8 cellular contexts compared by ENCODE assay signal in the genomic region with DNA sequence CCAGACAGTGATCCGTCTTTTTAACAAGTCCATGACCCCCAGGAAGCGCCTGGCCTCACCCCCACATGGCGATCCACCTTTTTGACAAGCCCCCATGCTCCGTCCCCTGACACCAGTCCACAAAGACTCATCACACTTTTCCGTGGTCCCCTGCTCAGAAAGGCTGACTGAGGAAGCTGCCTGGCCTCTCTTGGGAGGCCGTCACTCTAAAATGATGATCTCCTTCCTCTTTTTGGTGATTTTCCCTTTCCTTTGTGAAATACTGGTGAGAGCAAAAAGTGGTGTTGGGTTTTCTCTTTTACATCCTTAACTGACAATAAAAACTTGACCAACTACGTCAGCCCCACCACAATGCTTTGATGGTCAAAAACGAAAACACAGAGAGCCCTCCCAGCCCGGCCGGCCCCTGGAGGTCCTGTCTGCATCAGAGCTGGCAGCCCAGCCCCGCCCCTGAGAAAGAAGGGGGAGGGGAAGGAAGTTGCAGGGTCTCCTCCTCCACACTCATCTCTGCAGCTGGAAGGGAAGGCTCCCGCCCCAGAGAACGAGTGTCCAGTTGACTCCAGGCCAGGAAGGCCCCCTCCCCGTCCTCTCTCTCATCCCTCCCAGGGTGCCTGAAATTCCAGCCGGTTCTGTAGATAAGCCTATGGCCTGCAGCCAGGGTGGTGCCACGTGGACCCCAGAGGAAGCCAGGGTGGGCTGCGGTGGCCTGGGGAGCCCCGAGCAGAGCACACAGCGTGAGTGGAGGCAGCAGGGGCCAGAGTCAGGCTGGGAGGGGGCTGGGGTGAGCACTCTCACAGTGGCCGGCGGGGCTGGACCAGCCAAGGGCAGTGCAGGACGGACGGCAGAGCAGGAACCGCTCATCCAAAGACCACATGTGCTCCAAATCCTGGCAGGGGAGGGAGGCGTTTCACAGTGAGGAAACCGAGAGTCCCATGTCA. TPM values are rescaled to one million over a fixed set of nuclear protein-coding genes. Genes with fewer than 3 reads are reported as not detected.
A peak's percentile ranks its signal among the peaks of the same experiment; 100 is the strongest.
DNase-seq lines count a peak whose midpoint lies in the region; ATAC-seq and TF ChIP-seq lines count a peak whose summit lies in the region.

No MANE protein-coding gene starts in this region.

- no peaks in the 10 kb centered on the region for H3K27me3 ChIP-seq in neural progenitor cell

- H3K79me2 ChIP-seq in neural progenitor cell (ENCODE audit: low read depth): peaks cover 14% of the 10 kb centered on the region

- peak overlapping the region; percentile 62 for H3K4me2 ChIP-seq in neural progenitor cell

- no peak overlapping the region for H3K27ac ChIP-seq in neural progenitor cell

- H3K4me1 ChIP-seq in neural progenitor cell: peaks cover 33% of the 10 kb centered on the region

- H3K4me3 ChIP-seq in neural progenitor cell: no peak overlapping the region

- TF ChIP-seq CTCF in neural progenitor cell (IDR thresholded peaks at IDR 0.05): no peak

- ATAC-seq in GM18517 (IDR thresholded peaks at IDR 0.05; ENCODE audit: unreplicated experiment) (peak; percentile 83), HG02852 (IDR thresholded peaks at IDR 0.05; ENCODE audit: unreplicated experiment) (peak; percentile 76), esophagus mucosa (peak; percentile 10)

- H3K36me3 Mint-ChIP-seq in neural progenitor cell: peaks cover 10% of the 10 kb centered on the region

- peaks cover 11% of the 10 kb centered on the region for H3K27me3 Mint-ChIP-seq in neural progenitor cell (ENCODE audit: insufficient read depth, low read depth)

- no peaks in the 10 kb centered on the region for H4K20me1 ChIP-seq in neural progenitor cell (ENCODE audit: low read depth)

- H3K9ac ChIP-seq in neural progenitor cell: no peak overlapping the region

- H3K9me3 ChIP-seq in neural progenitor cell (ENCODE audit: low read depth): no peaks in the 10 kb centered on the region

- peak; percentile 76 for DNase-seq in neural progenitor cell (ENCODE audit: low spot score)
- no peak for DNase-seq in activated CD4-positive, CD25-positive, alpha-beta regulatory T cell treated with anti-CD3 and anti-CD28 coated beads, Interleukin-2, amount 50 U/mL, for 72 hours
- DNase-seq in stimulated activated CD4-positive, alpha-beta T cell treated with anti-CD3 and anti-CD28 coated beads, Interleukin-1b, Interleukin-23, amount 100 ng/mL, for 48 hours: no peak
- no peak for DNase-seq in NCI-H1105 (lab: John Stamatoyannopoulos, UW)

- H2AFZ ChIP-seq in neural progenitor cell (replicated peaks): no peak overlapping the region

- peaks cover 9% of the 10 kb centered on the region for H3K9me3 Mint-ChIP-seq in neural progenitor cell

- peaks cover 4% of the 10 kb centered on the region for H3F3A ChIP-seq in neural progenitor cell (ENCODE audit: low read depth)

- no peaks in the 10 kb centered on the region for H3K36me3 ChIP-seq in neural progenitor cell

- peaks cover 41% of the 10 kb centered on the region for H3K4me1 Mint-ChIP-seq in neural progenitor cell

- peak overlapping the region; percentile 94 for H3K27ac Mint-ChIP-seq in neural progenitor cell

- H3K4me3 Mint-ChIP-seq in neural progenitor cell: no peak overlapping the region

TF ChIP-seq in PFSK-1, 5 proteins besides CTCF, POLR2A, EP300 and RAD21:
- TF ChIP-seq POLR2AphosphoS5 (IDR thresholded peaks at IDR 0.05; ENCODE audit: low read depth, low read length) (no peak), FOXP2 (optimal IDR thresholded peaks at IDR 0.05; ENCODE audit: borderline replicate concordance, extremely low read depth, extremely low read length, insufficient read depth) (peak; percentile 61), TAF1 (IDR thresholded peaks at IDR 0.05; ENCODE audit: borderline replicate concordance, insufficient read depth, low read length) (no peak)
- TF ChIP-seq, protein P1, sequence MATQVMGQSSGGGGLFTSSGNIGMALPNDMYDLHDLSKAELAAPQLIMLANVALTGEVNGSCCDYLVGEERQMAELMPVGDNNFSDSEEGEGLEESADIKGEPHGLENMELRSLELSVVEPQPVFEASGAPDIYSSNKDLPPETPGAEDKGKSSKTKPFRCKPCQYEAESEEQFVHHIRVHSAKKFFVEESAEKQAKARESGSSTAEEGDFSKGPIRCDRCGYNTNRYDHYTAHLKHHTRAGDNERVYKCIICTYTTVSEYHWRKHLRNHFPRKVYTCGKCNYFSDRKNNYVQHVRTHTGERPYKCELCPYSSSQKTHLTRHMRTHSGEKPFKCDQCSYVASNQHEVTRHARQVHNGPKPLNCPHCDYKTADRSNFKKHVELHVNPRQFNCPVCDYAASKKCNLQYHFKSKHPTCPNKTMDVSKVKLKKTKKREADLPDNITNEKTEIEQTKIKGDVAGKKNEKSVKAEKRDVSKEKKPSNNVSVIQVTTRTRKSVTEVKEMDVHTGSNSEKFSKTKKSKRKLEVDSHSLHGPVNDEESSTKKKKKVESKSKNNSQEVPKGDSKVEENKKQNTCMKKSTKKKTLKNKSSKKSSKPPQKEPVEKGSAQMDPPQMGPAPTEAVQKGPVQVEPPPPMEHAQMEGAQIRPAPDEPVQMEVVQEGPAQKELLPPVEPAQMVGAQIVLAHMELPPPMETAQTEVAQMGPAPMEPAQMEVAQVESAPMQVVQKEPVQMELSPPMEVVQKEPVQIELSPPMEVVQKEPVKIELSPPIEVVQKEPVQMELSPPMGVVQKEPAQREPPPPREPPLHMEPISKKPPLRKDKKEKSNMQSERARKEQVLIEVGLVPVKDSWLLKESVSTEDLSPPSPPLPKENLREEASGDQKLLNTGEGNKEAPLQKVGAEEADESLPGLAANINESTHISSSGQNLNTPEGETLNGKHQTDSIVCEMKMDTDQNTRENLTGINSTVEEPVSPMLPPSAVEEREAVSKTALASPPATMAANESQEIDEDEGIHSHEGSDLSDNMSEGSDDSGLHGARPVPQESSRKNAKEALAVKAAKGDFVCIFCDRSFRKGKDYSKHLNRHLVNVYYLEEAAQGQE (IDR thresholded peaks at IDR 0.05; ENCODE audit: insufficient read depth in 1 of 2, low read depth in 2 of 2, low read length in 2 of 2): no peak

RNA-seq across cellular contexts. Expression of a gene that starts 19.9 kb away (rescaled TPM):
- 9.9 TPM for polyA plus RNA-seq in PFSK-1 (2012; ENCODE audit: insufficient read length, low read depth)
- 4.5 TPM for total RNA-seq in esophagus mucosa
- 26.9 and 55.9 TPM in 2 replicates for total RNA-seq in neural progenitor cell (ENCODE audit: low replicate concordance)

Comparison
In these comparisons a context has a peak if more than half of its experiments do, and no peak if none do; other contexts are left out.
1. ATAC-seq: peak in every context shown above with its lines; median percentile 83 in GM18517; 76 in HG02852; 10 in esophagus mucosa.